In genomic region chr18:78995740-78996395, GRCh38 we compare ENCODE assay signal across 16 cellular contexts. TPM values are rescaled to one million over a fixed set of nuclear protein-coding genes. Genes with fewer than 3 reads are reported as not detected.
"Had no signal": no experiment of that assay in that cellular context is flagged by ENCODE, and none has a peak within 500 bp of the region (broad histone marks: within the 10 kb centered on the region; RNA-seq: fewer than 3 reads in every experiment).

No MANE protein-coding gene starts in this region.

- H3K9me3 Mint-ChIP-seq: activated CD8-positive, alpha-beta T cell treated with anti-CD3 and anti-CD28 coated beads for 36 hours; activated naive CD4-positive, alpha-beta T cell treated with anti-CD3 and anti-CD28 coated beads for 36 hours; stimulated activated effector memory CD8-positive, alpha-beta T cell treated with anti-CD3 and anti-CD28 coated beads, Interleukin-12 subunit alpha, Interleukin-12 subunit beta, amount 100 ng/mL, for 72 hours; T-cell had no signal

- H3K27ac Mint-ChIP-seq: activated CD4-positive, alpha-beta T cell treated with anti-CD3 and anti-CD28 coated beads for 36 hours; activated CD8-positive, alpha-beta T cell treated with anti-CD3 and anti-CD28 coated beads for 36 hours; activated naive CD4-positive, alpha-beta T cell treated with anti-CD3 and anti-CD28 coated beads for 36 hours; stimulated activated effector memory CD8-positive, alpha-beta T cell treated with anti-CD3 and anti-CD28 coated beads, Interleukin-12 subunit alpha, Interleukin-12 subunit beta, amount 100 ng/mL, for 72 hours; T-cell had no signal

- H3K4me3 Mint-ChIP-seq: activated CD4-positive, alpha-beta T cell treated with anti-CD3 and anti-CD28 coated beads for 36 hours; activated CD8-positive, alpha-beta T cell treated with anti-CD3 and anti-CD28 coated beads for 36 hours; activated naive CD4-positive, alpha-beta T cell treated with anti-CD3 and anti-CD28 coated beads for 36 hours; stimulated activated effector memory CD8-positive, alpha-beta T cell treated with anti-CD3 and anti-CD28 coated beads, Interleukin-12 subunit alpha, Interleukin-12 subunit beta, amount 100 ng/mL, for 72 hours; T-cell had no signal

- FAIRE-seq: endothelial cell of umbilical vein, frontal cortex had no signal

- H3K36me3 ChIP-seq: cardiac muscle cell, heart left ventricle, transverse colon had no signal

- H3K9me3 ChIP-seq: heart left ventricle, transverse colon had no signal

- H3K4me2 ChIP-seq: smooth muscle cell had no signal

- H3K4me3 ChIP-seq: cardiac muscle cell, heart left ventricle, smooth muscle cell, transverse colon had no signal

- H3K27ac ChIP-seq: cardiac muscle cell, heart left ventricle, transverse colon, VCaP had no signal

- H3K36me3 Mint-ChIP-seq: stimulated activated effector memory CD8-positive, alpha-beta T cell treated with anti-CD3 and anti-CD28 coated beads, Interleukin-12 subunit alpha, Interleukin-12 subunit beta, amount 100 ng/mL, for 72 hours; T-cell had no signal

- H3K4me1 ChIP-seq: heart left ventricle, transverse colon had no signal

- ATAC-seq: activated CD4-positive, alpha-beta T cell treated with anti-CD3 and anti-CD28 coated beads for 36 hours; activated CD8-positive, alpha-beta T cell treated with anti-CD3 and anti-CD28 coated beads for 36 hours; heart left ventricle; right cardiac atrium; stimulated activated effector memory CD8-positive, alpha-beta T cell treated with anti-CD3 and anti-CD28 coated beads, Interleukin-12 subunit alpha, Interleukin-12 subunit beta, amount 100 ng/mL, for 72 hours; T-cell had no signal

- H3K27me3 ChIP-seq: cardiac muscle cell had no signal

- DNase-seq: activated CD4-positive, alpha-beta T cell treated with anti-CD3 and anti-CD28 coated beads for 36 hours; activated CD8-positive, alpha-beta memory T cell treated with anti-CD3 and anti-CD28 coated beads, Interleukin-2, amount 50 U/mL, for 4 hours; activated CD8-positive, alpha-beta T cell treated with anti-CD3 and anti-CD28 coated beads for 36 hours; activated naive CD4-positive, alpha-beta T cell treated with anti-CD3 and anti-CD28 coated beads for 36 hours; heart left ventricle; T-cell; transverse colon had no signal

- H3K4me1 Mint-ChIP-seq: activated CD4-positive, alpha-beta T cell treated with anti-CD3 and anti-CD28 coated beads for 36 hours; stimulated activated effector memory CD8-positive, alpha-beta T cell treated with anti-CD3 and anti-CD28 coated beads, Interleukin-12 subunit alpha, Interleukin-12 subunit beta, amount 100 ng/mL, for 72 hours; T-cell had no signal

RNA-seq across cellular contexts. Expression of gene SALL3, which starts 16.2 kb away (rescaled TPM):
- total RNA-seq: activated CD4-positive, alpha-beta T cell treated with anti-CD3 and anti-CD28 coated beads for 36 hours; activated CD8-positive, alpha-beta T cell treated with anti-CD3 and anti-CD28 coated beads for 36 hours; activated naive CD4-positive, alpha-beta T cell treated with anti-CD3 and anti-CD28 coated beads for 36 hours; endothelial cell of umbilical vein; fibroblast of lung; mesenteric fat pad had no signal
- polyA plus RNA-seq: endothelial cell of umbilical vein, fibroblast of lung had no signal
